2 cellular contexts compared by ENCODE assay signal in the genomic region with DNA sequence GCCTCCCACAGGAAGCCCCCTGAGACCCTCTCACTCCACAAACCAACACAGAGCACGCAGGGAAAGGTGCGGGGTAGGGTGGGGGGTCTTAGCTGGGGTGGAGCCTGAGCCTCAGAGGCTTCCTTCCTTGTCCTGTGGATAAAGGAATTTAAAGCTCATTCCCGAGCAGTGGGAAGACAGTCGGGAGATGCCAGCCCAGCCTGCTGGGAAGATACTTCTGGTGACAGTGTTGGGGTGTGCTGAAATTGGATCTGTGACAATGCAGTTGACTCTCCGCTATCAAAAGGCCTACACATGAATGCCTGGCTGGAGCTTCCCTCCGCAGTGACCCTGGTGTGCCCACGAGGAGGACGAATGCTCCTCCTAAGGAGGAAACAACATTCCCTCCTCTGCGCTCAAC.
TF ChIP-seq lines count a peak whose summit lies in the region.

No MANE protein-coding gene starts in this region.

TF ChIP-seq in GM23338, 12 proteins besides CTCF, POLR2A, EP300 and RAD21 (continued from another document):
- TF ChIP-seq NANOG (IDR thresholded peaks at IDR 0.05; ENCODE audit: borderline replicate concordance), result no peak
- TF ChIP-seq JUNB (IDR thresholded peaks at IDR 0.05; ENCODE audit: unreplicated experiment), result no peak

TF ChIP-seq in H1, 55 proteins besides CTCF, POLR2A, EP300 and RAD21 (continued from another document):
- TF ChIP-seq HDAC6 (IDR thresholded peaks at IDR 0.05; ENCODE audit: low read depth, low read length) (no peak), SIX5 (IDR thresholded peaks at IDR 0.05; ENCODE audit: low read depth, low read length) (no peak), SP2 (IDR thresholded peaks at IDR 0.05; ENCODE audit: low read length) (no peak), EGR1 (IDR thresholded peaks at IDR 0.05; ENCODE audit: borderline replicate concordance, low read depth, low read length) (no peak), RXRA (IDR thresholded peaks at IDR 0.05; ENCODE audit: insufficient read depth, low read depth, low read length) (no peak)
